ENCODE assay signal across 20 cellular contexts in the genomic region with DNA sequence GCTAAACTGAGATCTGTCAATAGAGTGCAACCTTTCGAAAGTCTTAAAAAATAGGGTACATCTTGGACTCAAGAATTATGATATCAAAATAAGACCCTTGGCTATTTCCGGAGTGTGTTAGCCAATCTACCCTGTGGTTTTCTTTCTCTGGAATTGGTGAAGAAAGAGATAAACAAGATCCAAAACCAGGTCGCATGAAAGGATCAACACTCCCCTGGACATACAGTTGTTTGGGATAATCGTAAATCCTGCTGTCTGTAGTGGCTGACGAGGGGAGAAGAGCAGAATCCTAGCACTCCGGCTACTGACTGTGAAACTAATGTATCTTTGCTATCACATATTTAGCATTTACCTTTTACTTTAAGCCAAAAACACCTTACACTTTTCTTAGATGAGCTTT. TPM values are rescaled to one million over a fixed set of nuclear protein-coding genes. Genes with fewer than 3 reads are reported as not detected.
DNase-seq lines count a peak whose midpoint lies in the region; ATAC-seq and TF ChIP-seq lines count a peak whose summit lies in the region.
"Had no signal": no experiment of that assay in that cellular context is flagged by ENCODE, and none has a peak within 500 bp of the region (broad histone marks: within the 10 kb centered on the region; RNA-seq: fewer than 3 reads in every experiment).

No MANE protein-coding gene starts in this region.

- no peaks in the 10 kb centered on the region for H3K9me3 Mint-ChIP-seq in chondrocyte (ENCODE audit: low read depth)
- H3K9me3 Mint-ChIP-seq: activated T-helper 2 cell treated with anti-CD3 and anti-CD28 coated beads, Interferon-gamma antibody, Interleukin-2, Interleukin-4, amounts not matched to agents 10 μg/mL and 5 μg/mL and 100 μg/mL, durations not matched to agents 14 hours and 24 hours and 36 hours had no signal

- H4K91ac ChIP-seq in neuronal stem cell (ENCODE audit: low read depth, low read length, poor library complexity), result no peak overlapping the region

- H3K18ac ChIP-seq in neuronal stem cell (ENCODE audit: low read length), result no peak overlapping the region

- no peak overlapping the region for H2BK5ac ChIP-seq in neuronal stem cell (ENCODE audit: low read length)

- peak overlapping the region; percentile 22 for H3K27ac Mint-ChIP-seq in chondrocyte (ENCODE audit: unreplicated experiment)
- H3K27ac Mint-ChIP-seq: activated T-helper 2 cell treated with anti-CD3 and anti-CD28 coated beads, Interferon-gamma antibody, Interleukin-2, Interleukin-4, amounts not matched to agents 10 μg/mL and 5 μg/mL and 100 μg/mL, durations not matched to agents 14 hours and 24 hours and 36 hours had no signal

- no peak overlapping the region for H2AK5ac ChIP-seq in neuronal stem cell (ENCODE audit: low read depth, low read length)

- no peak overlapping the region for H2BK120ac ChIP-seq in neuronal stem cell (ENCODE audit: low read depth, low read length)

- peaks cover 39% of the 10 kb centered on the region for H3K4me1 ChIP-seq in cardiac muscle cell (ENCODE audit: low read depth)
- peaks cover 10 to 99% (median 90%) of the 10 kb centered on the region in 12 donors for H3K4me1 ChIP-seq in heart left ventricle
- H3K4me1 ChIP-seq in neuronal stem cell (ENCODE audit: control insufficient read depth in 2 of 2, insufficient read depth in 1 of 2, low read depth in 1 of 2, low read length in 2 of 2), result peaks cover 23 to 27% of the 10 kb centered on the region in 2 donors
- peaks cover 0 to 99% (median 51%) of the 10 kb centered on the region in 4 donors for H3K4me1 ChIP-seq in tibial artery

- no peaks in the 10 kb centered on the region for H3K27me3 Mint-ChIP-seq in chondrocyte (ENCODE audit: low read depth)

- no peak overlapping the region for H2AFZ ChIP-seq in neuronal stem cell (ENCODE audit: low read length)

- H4K8ac ChIP-seq in neuronal stem cell (ENCODE audit: low read depth, low read length), result no peak overlapping the region

- intact Hi-C loops in heart left ventricle (cut with DNase I), result no loop called here
- intact Hi-C loops in tibial artery (cut with DNase I; ENCODE audit: low total_unique reads), result no loop called here

- peaks cover 3% of the 10 kb centered on the region for H3K36me3 Mint-ChIP-seq in chondrocyte (ENCODE audit: low read depth)

- H3K4me3 Mint-ChIP-seq in chondrocyte (ENCODE audit: unreplicated experiment), result no peak overlapping the region

- no peak overlapping the region for H2BK12ac ChIP-seq in neuronal stem cell (ENCODE audit: low read length)

- H3K4ac ChIP-seq in neuronal stem cell (ENCODE audit: low read length), result no peak overlapping the region

- no peak for TF ChIP-seq POLR2A in heart left ventricle (IDR thresholded peaks at IDR 0.05)

- H3K27me3 ChIP-seq in cardiac muscle cell (no peaks in the 10 kb centered on the region), heart left ventricle (no peaks in the 10 kb centered on the region), neuronal stem cell (ENCODE audit: control insufficient read depth in 3 of 3, insufficient read depth in 3 of 3, low read depth in 1 of 3, low read length in 3 of 3) (no peaks in the 10 kb centered on the region), tibial artery (no peaks in the 10 kb centered on the region)
- H3K27me3 ChIP-seq: ovary, testis had no signal

- WGBS in heart left ventricle, 4 donors, result 57 to 69% (median 61%) methylated on average over 6 of the region's 6 CpGs
- no CpG with 5 or more reads among the region's 6 CpGs for WGBS in neuronal stem cell (ENCODE audit: extremely low coverage in 2 of 2, insufficient read length in 2 of 2, insufficient replicate concordance in 1 of 2), 2 donors

- H3K4me3 ChIP-seq in cardiac muscle cell (no peak overlapping the region), heart left ventricle (peak overlapping the region in 1 of 12 donors; percentile 8), neuronal stem cell (ENCODE audit: low read length in 2 of 2) (no peak overlapping the region), tibial artery (no peak overlapping the region)
- H3K4me3 ChIP-seq: ovary, skin epidermis, testis had no signal

- H3K9me3 ChIP-seq in cardiac muscle cell (ENCODE audit: low read depth) (no peaks in the 10 kb centered on the region), heart left ventricle (no peaks in the 10 kb centered on the region), neuronal stem cell (replicated peaks in 1 of 2; ENCODE audit: control insufficient read depth in 2 of 2, insufficient read depth in 1 of 2, low read depth in 1 of 2, low read length in 2 of 2) (no peaks in the 10 kb centered on the region), tibial artery (no peaks in the 10 kb centered on the region)
- H3K9me3 ChIP-seq: ovary, SK-N-SH, testis had no signal

- H3K4me1 Mint-ChIP-seq in chondrocyte (ENCODE audit: low read depth), result peaks cover 86% of the 10 kb centered on the region

- no peaks in the 10 kb centered on the region for H3K79me1 ChIP-seq in neuronal stem cell (ENCODE audit: low read depth, low read length)

- no peak overlapping the region for H3K9ac ChIP-seq in neuronal stem cell (ENCODE audit: low read depth, low read length, poor library complexity)
- H3K9ac ChIP-seq: SK-N-SH had no signal

- DNase-seq in cardiac muscle cell (ENCODE audit: low read depth in 1 of 2, low spot score in 1 of 2) (peak in 1 of 2 donors; percentile 47), heart left ventricle (no peak), chondrocyte (ENCODE audit: low spot score) (no peak), neuronal stem cell (ENCODE audit: low spot score) (no peak), tibial artery (no peak), iPS-NIHi11 (ENCODE audit: low spot score) (no peak), NCI-H146 treated with DMSO at 0.1 percent for 48 hours (lab: John Stamatoyannopoulos, UW; ENCODE audit: unreplicated experiment) (no peak)
- DNase-seq: amniotic stem cell, DMS153, hippocampal formation, Kasumi-1, NCI-H1417, NCI-H774, ovary, SK-N-SH, testis had no signal

- H3K14ac ChIP-seq in neuronal stem cell (ENCODE audit: low read length), result no peak overlapping the region

- peak overlapping the region; percentile 21 for H3K27ac ChIP-seq in cardiac muscle cell
- H3K27ac ChIP-seq in heart left ventricle, result peak overlapping the region in 6 of 12 donors; percentile 3 to 53 (median 16)
- peak overlapping the region; percentile 33 for H3K27ac ChIP-seq in neuronal stem cell (replicated peaks; ENCODE audit: low read length)
- peak overlapping the region; percentile 47 to 57 for H3K27ac ChIP-seq in tibial artery
- H3K27ac ChIP-seq: C4-2B, skin epidermis, testis had no signal

- ATAC-seq in heart left ventricle, result no peak
- no peak for ATAC-seq in HG02678 (IDR thresholded peaks at IDR 0.05; ENCODE audit: unreplicated experiment)

- H3K36me3 ChIP-seq in cardiac muscle cell (no peaks in the 10 kb centered on the region), heart left ventricle (peaks cover 0 to 8% (median 0%) of the 10 kb centered on the region in 9 donors), neuronal stem cell (replicated peaks in 1 of 2; ENCODE audit: control insufficient read depth in 2 of 2, insufficient read depth in 2 of 2, low read length in 2 of 2) (peaks cover 0 to 39% of the 10 kb centered on the region in 2 donors), tibial artery (peaks cover 0 to 3% (median 0%) of the 10 kb centered on the region in 3 donors)
- H3K36me3 ChIP-seq: ovary had no signal

- H2BK15ac ChIP-seq in neuronal stem cell (ENCODE audit: low read length), result no peak overlapping the region

- TF ChIP-seq CTCF in cardiac muscle cell (IDR thresholded peaks at IDR 0.05; ENCODE audit: low read depth, low read length) (no peak), heart left ventricle (IDR thresholded peaks at IDR 0.05) (no peak), chondrocyte (IDR thresholded peaks at IDR 0.05) (no peak), tibial artery (IDR thresholded peaks at IDR 0.05) (no peak)

- no peak overlapping the region for H3K4me2 ChIP-seq in neuronal stem cell (ENCODE audit: insufficient read depth, low read length, poor library complexity, severe bottlenecking)
- H3K4me2 ChIP-seq: SK-N-SH had no signal

- no peak overlapping the region for H3K23ac ChIP-seq in neuronal stem cell (ENCODE audit: low read depth, low read length, poor library complexity)

RNA-seq across cellular contexts. Expression of gene FNDC3B, which starts 30.9 kb away (rescaled TPM):
- total RNA-seq in cardiac muscle cell (56.8 and 62.3 TPM in 2 replicates), heart left ventricle (100 to 1,000 TPM in 3 of 9 donors, 10 to 100 TPM in 6; 59.1 to 113 (median 79.0) TPM), chondrocyte (290 to 304 TPM (median 293 TPM) in 3 replicates)
- polyA plus RNA-seq in cardiac muscle cell (52.2 and 55.2 TPM in 2 replicates), heart left ventricle (10 to 100 TPM in 1 of 2 donors, 1 to 10 TPM in 1; 9.4 to 35.8 TPM)
- 18.4 TPM for polyA plus RNA-seq in neuronal stem cell (2013, experiment 1 of 2)
- polyA plus RNA-seq in neuronal stem cell (2013, experiment 2 of 2), result 20.5 TPM
